Comparison of ENCODE assay signal across 17 cellular contexts in the genomic region with DNA sequence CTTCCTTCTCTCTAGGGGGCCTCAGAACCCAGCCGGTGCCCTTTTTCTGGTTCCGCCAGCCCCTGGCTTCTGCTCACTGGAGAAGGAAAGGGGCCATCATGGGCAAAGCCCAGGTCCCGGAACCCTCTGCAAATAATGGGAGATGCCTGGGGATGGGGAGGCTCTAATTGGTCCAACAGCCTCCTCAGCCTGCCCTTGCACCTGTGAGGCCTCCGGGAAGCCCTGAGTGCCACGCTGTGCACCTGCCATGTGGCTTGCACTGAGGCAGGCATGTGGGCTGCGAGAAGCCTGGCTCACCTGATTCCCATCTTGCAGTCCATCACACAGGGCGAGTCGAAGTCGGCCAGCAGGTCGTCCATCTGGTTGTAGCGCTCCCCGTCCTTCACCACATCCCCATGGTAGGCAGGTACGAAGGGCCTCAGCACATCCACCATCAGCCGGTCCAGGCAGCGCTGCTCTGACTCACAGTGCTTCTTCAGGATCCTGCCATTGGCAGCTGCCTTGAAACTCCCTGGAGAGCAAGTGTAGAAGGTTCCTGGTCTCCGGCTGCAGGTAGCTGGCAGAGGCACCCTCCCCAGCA.
DNase-seq lines count a peak whose midpoint lies in the region; ATAC-seq and TF ChIP-seq lines count a peak whose summit lies in the region.
"Had no signal": no experiment of that assay in that cellular context is flagged by ENCODE, and none has a peak within 500 bp of the region (broad histone marks: within the 10 kb centered on the region; RNA-seq: fewer than 3 reads in every experiment).

No MANE protein-coding gene starts in this region.

- peak overlapping the region; percentile 85 for H3K27ac Mint-ChIP-seq in activated naive CD8-positive, alpha-beta T cell treated with anti-CD3 and anti-CD28 coated beads for 36 hours
- H3K27ac Mint-ChIP-seq: activated T-helper 2 cell treated with anti-CD3 and anti-CD28 coated beads, Interferon-gamma antibody, Interleukin-2, Interleukin-4, amounts not matched to agents 10 μg/mL and 5 μg/mL and 100 μg/mL, durations not matched to agents 14 hours and 24 hours and 36 hours; nephron had no signal

- H3K4me3 ChIP-seq in lower lobe of right lung, result no peak overlapping the region
- H3K4me3 ChIP-seq: prostate gland had no signal

- H3K27me3 ChIP-seq in lower lobe of right lung (ENCODE audit: low read depth), result no peaks in the 10 kb centered on the region

- H3K27me3 Mint-ChIP-seq in activated naive CD8-positive, alpha-beta T cell treated with anti-CD3 and anti-CD28 coated beads for 36 hours, result no peaks in the 10 kb centered on the region

- H3K9me3 ChIP-seq in lower lobe of right lung, result no peaks in the 10 kb centered on the region
- H3K9me3 ChIP-seq: prostate gland had no signal

- DNase-seq in Right ventricle myocardium inferior (ENCODE audit: missing footprints), result peak; percentile 39
- no peak for DNase-seq in cardiac septum (ENCODE audit: low spot score)
- no peak for DNase-seq in activated naive CD8-positive, alpha-beta T cell treated with anti-CD3 and anti-CD28 coated beads for 36 hours
- DNase-seq in lower lobe of right lung, result peak; percentile 34
- DNase-seq in substantia nigra (lab: John Stamatoyannopoulos, UW), result no peak
- DNase-seq in ecto neural progenitor cell (ENCODE audit: low spot score), result no peak
- no peak for DNase-seq in NCI-H1105 (lab: John Stamatoyannopoulos, UW)
- no peak for DNase-seq in H4 (ENCODE audit: low spot score)
- DNase-seq: anterior cingulate cortex; COR-L47; EL; foreskin melanocyte; NCI-H1436 treated with DMSO at 0.1 percent for 48 hours; stimulated activated naive CD4-positive, alpha-beta T cell treated with Interleukin-2 at 50 U/mL for 16 hours had no signal

- peak overlapping the region; percentile 40 for H3K4me3 Mint-ChIP-seq in activated naive CD8-positive, alpha-beta T cell treated with anti-CD3 and anti-CD28 coated beads for 36 hours
- H3K4me3 Mint-ChIP-seq: nephron had no signal

- peaks cover 43% of the 10 kb centered on the region for H3K4me1 ChIP-seq in lower lobe of right lung

- TF ChIP-seq CTCF in lower lobe of right lung (IDR thresholded peaks at IDR 0.05), result no peak

- H3K4me1 Mint-ChIP-seq in activated naive CD8-positive, alpha-beta T cell treated with anti-CD3 and anti-CD28 coated beads for 36 hours, result peaks cover 62% of the 10 kb centered on the region

- H3K36me3 Mint-ChIP-seq in activated naive CD8-positive, alpha-beta T cell treated with anti-CD3 and anti-CD28 coated beads for 36 hours, result peaks cover 26% of the 10 kb centered on the region

- ATAC-seq in Right ventricle myocardium inferior, result no peak
- ATAC-seq in lower lobe of right lung, result no peak

- intact Hi-C loops in Right ventricle myocardium inferior (cut with DNase I) (loop anchor here (5.0 kb wide), 1 partner anchor 35 kb away; no protein-coding TSS in a partner anchor), cardiac septum (cut with DNase I) (no loop called here), lower lobe of right lung (cut with DNase I) (no loop called here)

- H3K36me3 ChIP-seq in lower lobe of right lung, result peaks cover 47% of the 10 kb centered on the region

- H3K27ac ChIP-seq in lower lobe of right lung, result no peak overlapping the region
- peak overlapping the region; percentile 63 for H3K27ac ChIP-seq in substantia nigra (ENCODE audit: low read depth, low read length, poor library complexity, severe bottlenecking)

- H3K9me3 Mint-ChIP-seq in activated naive CD8-positive, alpha-beta T cell treated with anti-CD3 and anti-CD28 coated beads for 36 hours, result no peaks in the 10 kb centered on the region
- H3K9me3 Mint-ChIP-seq: activated T-helper 2 cell treated with anti-CD3 and anti-CD28 coated beads, Interferon-gamma antibody, Interleukin-2, Interleukin-4, amounts not matched to agents 10 μg/mL and 5 μg/mL and 100 μg/mL, durations not matched to agents 14 hours and 24 hours and 36 hours; nephron had no signal

Comparison
In these comparisons a context has a peak if more than half of its experiments do, and no peak if none do; other contexts are left out.
1. DNase-seq: peak in Right ventricle myocardium inferior (single experiment) and lower lobe of right lung (single experiment); none in cardiac septum (single experiment), activated naive CD8-positive, alpha-beta T cell treated with anti-CD3 and anti-CD28 coated beads for 36 hours (single experiment), substantia nigra (0 of 49), ecto neural progenitor cell (single experiment), NCI-H1105 (single experiment) and H4 (single experiment).